ENCODE assay signal across 1 cellular context in genomic region chr11:117232022-117232878, GRCh38.
TF ChIP-seq lines count a peak whose summit lies in the region.

A gene with protein sequence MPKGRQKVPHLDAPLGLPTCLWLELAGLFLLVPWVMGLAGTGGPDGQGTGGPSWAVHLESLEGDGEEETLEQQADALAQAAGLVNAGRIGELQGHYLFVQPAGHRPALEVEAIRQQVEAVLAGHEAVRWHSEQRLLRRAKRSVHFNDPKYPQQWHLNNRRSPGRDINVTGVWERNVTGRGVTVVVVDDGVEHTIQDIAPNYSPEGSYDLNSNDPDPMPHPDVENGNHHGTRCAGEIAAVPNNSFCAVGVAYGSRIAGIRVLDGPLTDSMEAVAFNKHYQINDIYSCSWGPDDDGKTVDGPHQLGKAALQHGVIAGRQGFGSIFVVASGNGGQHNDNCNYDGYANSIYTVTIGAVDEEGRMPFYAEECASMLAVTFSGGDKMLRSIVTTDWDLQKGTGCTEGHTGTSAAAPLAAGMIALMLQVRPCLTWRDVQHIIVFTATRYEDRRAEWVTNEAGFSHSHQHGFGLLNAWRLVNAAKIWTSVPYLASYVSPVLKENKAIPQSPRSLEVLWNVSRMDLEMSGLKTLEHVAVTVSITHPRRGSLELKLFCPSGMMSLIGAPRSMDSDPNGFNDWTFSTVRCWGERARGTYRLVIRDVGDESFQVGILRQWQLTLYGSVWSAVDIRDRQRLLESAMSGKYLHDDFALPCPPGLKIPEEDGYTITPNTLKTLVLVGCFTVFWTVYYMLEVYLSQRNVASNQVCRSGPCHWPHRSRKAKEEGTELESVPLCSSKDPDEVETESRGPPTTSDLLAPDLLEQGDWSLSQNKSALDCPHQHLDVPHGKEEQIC (minus strand): TSS chr11:117232073. CDS start chr11:117229844, 2,229 bp downstream.
Gene RNF214 (plus strand): TSS chr11:117232671. CDS start chr11:117234273, 1,602 bp downstream.

TF ChIP-seq in K562, 482 proteins besides CTCF, POLR2A, EP300 and RAD21 (continued from another document and continues in another):
- TF ChIP-seq TRIM25 (IDR thresholded peaks at IDR 0.05; ENCODE audit: borderline replicate concordance) (no peak), NONO (IDR thresholded peaks at IDR 0.05; ENCODE audit: low read depth in 2 of 2, low read length in 1 of 2) (0 out of 4 replicates have a peak, but pooled peaks of 1 of the 2 experiments have one; percentile 45), MED1 (CRISPR knock-in tag; IDR thresholded peaks at IDR 0.05; ENCODE audit: borderline replicate concordance) (no peak), RBFOX2 (IDR thresholded peaks at IDR 0.05; ENCODE audit: low read depth, low read length) (peak; percentile 82), NUFIP1 (IDR thresholded peaks at IDR 0.05; ENCODE audit: partially characterized antibody) (no peak), ZBTB5 (IDR thresholded peaks at IDR 0.05) (no peak), KLF6 (CRISPR knock-in tag; IDR thresholded peaks at IDR 0.05; ENCODE audit: borderline replicate concordance) (no peak), SMC3 (conservative IDR thresholded peaks at IDR 0.05; ENCODE audit: insufficient read depth, low read depth, low read length) (peak; percentile 40; the same call in 1 of the 2 replicates), MYC (IDR thresholded peaks at IDR 0.05; ENCODE audit: low read depth, low read length) (peak; percentile 81), MYC (CRISPR knock-in tag; IDR thresholded peaks at IDR 0.05; ENCODE audit: borderline replicate concordance, low read depth) (no peak), ZNF311 (CRISPR knock-in tag; IDR thresholded peaks at IDR 0.05) (no peak), ZNF12 (CRISPR knock-in tag; IDR thresholded peaks at IDR 0.05) (no peak), DMBX1 (CRISPR knock-in tag; IDR thresholded peaks at IDR 0.05; ENCODE audit: borderline replicate concordance) (no peak), ZBTB8A (IDR thresholded peaks at IDR 0.05; ENCODE audit: partially characterized antibody) (no peak), ZBTB7A (IDR thresholded peaks at IDR 0.05; ENCODE audit: borderline replicate concordance, control insufficient read depth, low read depth, low read length) (peak; percentile 99), HNRNPLL (IDR thresholded peaks at IDR 0.05; ENCODE audit: low read depth, low read length, poor library complexity, severe bottlenecking) (peak; percentile 71), KDM4B (IDR thresholded peaks at IDR 0.05; ENCODE audit: borderline replicate concordance in 2 of 2, low read depth in 1 of 2) (no peak), ZNF518B (CRISPR knock-in tag; IDR thresholded peaks at IDR 0.05) (no peak), HDAC1 (IDR thresholded peaks at IDR 0.05) (peak in 1 of 2 experiments; percentile 30; a peak in 2 of 4 replicates), NR2C1 (IDR thresholded peaks at IDR 0.05) (no peak), NR2C1 (tag; IDR thresholded peaks at IDR 0.05) (no peak), POLR3A (IDR thresholded peaks at IDR 0.05; ENCODE audit: borderline replicate concordance, extremely low read depth, insufficient read depth, insufficient read length) (no peak), DACH1 (IDR thresholded peaks at IDR 0.05; ENCODE audit: partially characterized antibody) (no peak), CREM (IDR thresholded peaks at IDR 0.05; ENCODE audit: low read depth) (peak; percentile 78), ZC3H11A (IDR thresholded peaks at IDR 0.05; ENCODE audit: low read depth, low read length) (no peak), ZKSCAN8 (CRISPR knock-in tag; IDR thresholded peaks at IDR 0.05) (no peak), PML (IDR thresholded peaks at IDR 0.05; ENCODE audit: low read length) (no peak), FOXA3 (CRISPR knock-in tag; conservative IDR thresholded peaks at IDR 0.05 in 1 of 2, IDR thresholded peaks at IDR 0.05 in 1 of 2) (no peak), ID3 (CRISPR knock-in tag; IDR thresholded peaks at IDR 0.05) (no peak), ID3 (tag; IDR thresholded peaks at IDR 0.05) (peak; percentile 80)
- TF ChIP-seq, protein P1, sequence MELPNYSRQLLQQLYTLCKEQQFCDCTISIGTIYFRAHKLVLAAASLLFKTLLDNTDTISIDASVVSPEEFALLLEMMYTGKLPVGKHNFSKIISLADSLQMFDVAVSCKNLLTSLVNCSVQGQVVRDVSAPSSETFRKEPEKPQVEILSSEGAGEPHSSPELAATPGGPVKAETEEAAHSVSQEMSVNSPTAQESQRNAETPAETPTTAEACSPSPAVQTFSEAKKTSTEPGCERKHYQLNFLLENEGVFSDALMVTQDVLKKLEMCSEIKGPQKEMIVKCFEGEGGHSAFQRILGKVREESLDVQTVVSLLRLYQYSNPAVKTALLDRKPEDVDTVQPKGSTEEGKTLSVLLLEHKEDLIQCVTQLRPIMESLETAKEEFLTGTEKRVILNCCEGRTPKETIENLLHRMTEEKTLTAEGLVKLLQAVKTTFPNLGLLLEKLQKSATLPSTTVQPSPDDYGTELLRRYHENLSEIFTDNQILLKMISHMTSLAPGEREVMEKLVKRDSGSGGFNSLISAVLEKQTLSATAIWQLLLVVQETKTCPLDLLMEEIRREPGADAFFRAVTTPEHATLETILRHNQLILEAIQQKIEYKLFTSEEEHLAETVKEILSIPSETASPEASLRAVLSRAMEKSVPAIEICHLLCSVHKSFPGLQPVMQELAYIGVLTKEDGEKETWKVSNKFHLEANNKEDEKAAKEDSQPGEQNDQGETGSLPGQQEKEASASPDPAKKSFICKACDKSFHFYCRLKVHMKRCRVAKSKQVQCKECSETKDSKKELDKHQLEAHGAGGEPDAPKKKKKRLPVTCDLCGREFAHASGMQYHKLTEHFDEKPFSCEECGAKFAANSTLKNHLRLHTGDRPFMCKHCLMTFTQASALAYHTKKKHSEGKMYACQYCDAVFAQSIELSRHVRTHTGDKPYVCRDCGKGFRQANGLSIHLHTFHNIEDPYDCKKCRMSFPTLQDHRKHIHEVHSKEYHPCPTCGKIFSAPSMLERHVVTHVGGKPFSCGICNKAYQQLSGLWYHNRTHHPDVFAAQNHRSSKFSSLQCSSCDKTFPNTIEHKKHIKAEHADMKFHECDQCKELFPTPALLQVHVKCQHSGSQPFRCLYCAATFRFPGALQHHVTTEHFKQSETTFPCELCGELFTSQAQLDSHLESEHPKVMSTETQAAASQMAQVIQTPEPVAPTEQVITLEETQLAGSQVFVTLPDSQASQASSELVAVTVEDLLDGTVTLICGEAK (IDR thresholded peaks at IDR 0.05) = peak; percentile 77
- TF ChIP-seq, protein P1 (CRISPR knock-in tag; IDR thresholded peaks at IDR 0.05) = no peak
- TF ChIP-seq, protein P2, sequence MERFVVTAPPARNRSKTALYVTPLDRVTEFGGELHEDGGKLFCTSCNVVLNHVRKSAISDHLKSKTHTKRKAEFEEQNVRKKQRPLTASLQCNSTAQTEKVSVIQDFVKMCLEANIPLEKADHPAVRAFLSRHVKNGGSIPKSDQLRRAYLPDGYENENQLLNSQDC (CRISPR knock-in tag; IDR thresholded peaks at IDR 0.05) = no peak
- TF ChIP-seq, protein P3, sequence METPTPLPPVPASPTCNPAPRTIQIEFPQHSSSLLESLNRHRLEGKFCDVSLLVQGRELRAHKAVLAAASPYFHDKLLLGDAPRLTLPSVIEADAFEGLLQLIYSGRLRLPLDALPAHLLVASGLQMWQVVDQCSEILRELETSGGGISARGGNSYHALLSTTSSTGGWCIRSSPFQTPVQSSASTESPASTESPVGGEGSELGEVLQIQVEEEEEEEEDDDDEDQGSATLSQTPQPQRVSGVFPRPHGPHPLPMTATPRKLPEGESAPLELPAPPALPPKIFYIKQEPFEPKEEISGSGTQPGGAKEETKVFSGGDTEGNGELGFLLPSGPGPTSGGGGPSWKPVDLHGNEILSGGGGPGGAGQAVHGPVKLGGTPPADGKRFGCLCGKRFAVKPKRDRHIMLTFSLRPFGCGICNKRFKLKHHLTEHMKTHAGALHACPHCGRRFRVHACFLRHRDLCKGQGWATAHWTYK (CRISPR knock-in tag; IDR thresholded peaks at IDR 0.05) = no peak
